Comparison of ENCODE assay signal across 9 cellular contexts in the genomic region with DNA sequence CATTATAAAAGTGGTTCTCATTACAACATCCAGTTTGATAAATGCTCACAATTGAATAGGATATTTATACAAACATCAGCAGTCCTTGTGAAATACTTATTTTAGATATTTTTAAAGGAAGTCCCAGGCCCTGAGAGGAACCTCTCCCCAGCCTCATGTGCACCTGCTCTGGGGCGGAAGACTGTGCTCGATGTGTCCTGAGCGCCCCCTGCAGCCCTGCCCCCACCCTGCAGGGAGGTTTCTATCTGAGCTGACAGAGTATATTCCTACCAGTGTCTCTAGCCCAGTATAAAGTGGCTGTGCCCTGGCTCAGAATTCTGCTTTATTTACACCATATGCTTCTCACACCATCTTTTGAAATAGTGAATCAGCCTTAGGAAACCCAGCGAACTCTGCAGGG.
DNase-seq lines count a peak whose midpoint lies in the region; ATAC-seq and TF ChIP-seq lines count a peak whose summit lies in the region.
"Had no signal": no experiment of that assay in that cellular context is flagged by ENCODE, and none has a peak within 500 bp of the region (broad histone marks: within the 10 kb centered on the region; RNA-seq: fewer than 3 reads in every experiment).

No MANE protein-coding gene starts in this region.

- intact Hi-C loops in activated CD8-positive, alpha-beta T cell treated with anti-CD3 and anti-CD28 coated beads for 36 hours (cut with micrococcal nuclease): no loop called here

- DNase-seq in NCI-H82 (lab: John Stamatoyannopoulos, UW) (peak; percentile 4), NCI-H82 treated with DMSO at 0.1 percent for 48 hours (lab: John Stamatoyannopoulos, UW; ENCODE audit: unreplicated experiment) (no peak), KG1 (lab: John Stamatoyannopoulos, UW) (peak; percentile 58), type B pancreatic cell (ENCODE audit: extremely low spot score, unreplicated experiment) (no peak), midbrain (lab: John Stamatoyannopoulos, UW) (no peak)
- DNase-seq in activated CD8-positive, alpha-beta T cell treated with anti-CD3 and anti-CD28 coated beads for 36 hours: peak; percentile 74
- DNase-seq in stimulated activated CD4-positive, alpha-beta T cell treated with anti-CD3 and anti-CD28 coated beads, Interleukin-1b, Interleukin-23, amount 100 ng/mL, for 48 hours: peak; percentile 42

- H3K4me1 Mint-ChIP-seq in activated CD8-positive, alpha-beta T cell treated with anti-CD3 and anti-CD28 coated beads for 36 hours (ENCODE audit: low read depth): peaks cover 15% of the 10 kb centered on the region
- H3K4me1 Mint-ChIP-seq in type B pancreatic cell (ENCODE audit: unreplicated experiment): no peaks in the 10 kb centered on the region

- TF ChIP-seq CTCF in activated CD8-positive, alpha-beta T cell treated with anti-CD3 and anti-CD28 coated beads for 36 hours (IDR thresholded peaks at IDR 0.05): peak; percentile 62
- TF ChIP-seq CTCF in type B pancreatic cell (conservative IDR thresholded peaks at IDR 0.05): no peak

- POLR2A ChIA-PET in activated CD8-positive, alpha-beta T cell treated with anti-CD3 and anti-CD28 coated beads for 36 hours (lab: Charles Lee): no interaction called here

- H3K36me3 Mint-ChIP-seq in activated CD8-positive, alpha-beta T cell treated with anti-CD3 and anti-CD28 coated beads for 36 hours (ENCODE audit: low read depth): no peaks in the 10 kb centered on the region
- no peaks in the 10 kb centered on the region for H3K36me3 Mint-ChIP-seq in type B pancreatic cell
- H3K36me3 Mint-ChIP-seq: natural killer cell treated with Interleukin-12 subunit alpha and Interleukin-12 subunit beta and Interleukin-15 and Interleukin-18, amount 100 ng/mL, for 72 hours had no signal

- peak; percentile 40 for ATAC-seq in activated CD8-positive, alpha-beta T cell treated with anti-CD3 and anti-CD28 coated beads for 36 hours
- ATAC-seq in GM21423 (IDR thresholded peaks at IDR 0.05; ENCODE audit: unreplicated experiment): no peak

- CTCF ChIA-PET in activated CD8-positive, alpha-beta T cell treated with anti-CD3 and anti-CD28 coated beads for 36 hours (lab: Charles Lee): interaction anchor here (0.8 to 11.9 kb wide), 10 partner anchors 10 to 99 kb away, joined by 3 to 298 read pairs (median 6); no protein-coding TSS in a partner anchor

- H3K27me3 Mint-ChIP-seq in activated CD8-positive, alpha-beta T cell treated with anti-CD3 and anti-CD28 coated beads for 36 hours: peaks cover 24% of the 10 kb centered on the region
- no peaks in the 10 kb centered on the region for H3K27me3 Mint-ChIP-seq in type B pancreatic cell

- H3K27ac Mint-ChIP-seq in activated CD8-positive, alpha-beta T cell treated with anti-CD3 and anti-CD28 coated beads for 36 hours: no peak overlapping the region
- no peak overlapping the region for H3K27ac Mint-ChIP-seq in type B pancreatic cell

- H3K4me3 Mint-ChIP-seq in activated CD8-positive, alpha-beta T cell treated with anti-CD3 and anti-CD28 coated beads for 36 hours: no peak overlapping the region
- no peak overlapping the region for H3K4me3 Mint-ChIP-seq in type B pancreatic cell
- H3K4me3 Mint-ChIP-seq: natural killer cell treated with Interleukin-12 subunit alpha and Interleukin-12 subunit beta and Interleukin-15 and Interleukin-18, amount 100 ng/mL, for 72 hours had no signal

- H3K9me3 Mint-ChIP-seq in activated CD8-positive, alpha-beta T cell treated with anti-CD3 and anti-CD28 coated beads for 36 hours: no peaks in the 10 kb centered on the region
- H3K9me3 Mint-ChIP-seq in type B pancreatic cell: peaks cover 5% of the 10 kb centered on the region
- H3K9me3 Mint-ChIP-seq: natural killer cell treated with Interleukin-12 subunit alpha and Interleukin-12 subunit beta and Interleukin-15 and Interleukin-18, amount 100 ng/mL, for 72 hours had no signal

Comparison
In these comparisons a context has a peak if more than half of its experiments do, and no peak if none do; other contexts are left out.
1. DNase-seq: peak in NCI-H82 (single experiment), KG1 (single experiment), activated CD8-positive, alpha-beta T cell treated with anti-CD3 and anti-CD28 coated beads for 36 hours (single experiment) and stimulated activated CD4-positive, alpha-beta T cell treated with anti-CD3 and anti-CD28 coated beads, Interleukin-1b, Interleukin-23, amount 100 ng/mL, for 48 hours (single experiment); none in NCI-H82 treated with DMSO at 0.1 percent for 48 hours (single experiment), type B pancreatic cell (single experiment) and midbrain (single experiment).